In genomic region chr6:55774542-55775318, GRCh38 we compare ENCODE assay signal across 1 cellular context.
TF ChIP-seq lines count a peak whose summit lies in the region.

No MANE protein-coding gene starts in this region.

TF ChIP-seq in GM23338, 12 proteins besides CTCF, POLR2A, EP300 and RAD21 (continued from another document):
- TF ChIP-seq REST (IDR thresholded peaks at IDR 0.05; ENCODE audit: unreplicated experiment) (no peak), JUNB (IDR thresholded peaks at IDR 0.05; ENCODE audit: unreplicated experiment) (no peak), EZH2phosphoT487 (IDR thresholded peaks at IDR 0.05; ENCODE audit: unreplicated experiment) (no peak), ETS1 (IDR thresholded peaks at IDR 0.05) (no peak)
TF ChIP-seq in GM23338: peak in this region for 0.
